8 cellular contexts compared by ENCODE assay signal in genomic region chr13:39215971-39216370, GRCh38.
"Had no signal": no experiment of that assay in that cellular context is flagged by ENCODE, and none has a peak within 500 bp of the region (broad histone marks: within the 10 kb centered on the region; RNA-seq: fewer than 3 reads in every experiment).

No MANE protein-coding gene starts in this region.

- H3K9ac ChIP-seq: GM23248 had no signal

- H3K9me3 ChIP-seq: HAP-1 had no signal

- H3K4me3 ChIP-seq: GM23248, GM23338, HAP-1 had no signal

- H3K27ac Mint-ChIP-seq: GM23338, H9, HFFc6 had no signal

- DNase-seq: GM23248, GOT3, H7, H9, HCEC 1CT, HFFc6 had no signal

- H3K4me1 ChIP-seq: HAP-1 had no signal

- H3K4me2 ChIP-seq: GM23338 had no signal

- H2AFZ ChIP-seq: GM23248, GM23338 had no signal

- H3K4me1 Mint-ChIP-seq: GM23338, H9 had no signal

- H3K4me3 Mint-ChIP-seq: GM23338, H9, HFFc6 had no signal

- H3K36me3 ChIP-seq: HAP-1 had no signal

- H3K27ac ChIP-seq: GM23248 had no signal

- H3K9me3 Mint-ChIP-seq: GM23338 had no signal
